11 cellular contexts compared by ENCODE assay signal in genomic region chr1:26320896-26321295, GRCh38. TPM values are rescaled to one million over a fixed set of nuclear protein-coding genes. Genes with fewer than 3 reads are reported as not detected.
A peak's percentile ranks its signal among the peaks of the same experiment; 100 is the strongest.
DNase-seq lines count a peak whose midpoint lies in the region; ATAC-seq, FAIRE-seq and TF ChIP-seq lines count a peak whose summit lies in the region.
"Had no signal": no experiment of that assay in that cellular context is flagged by ENCODE, and none has a peak within 500 bp of the region (broad histone marks: within the 10 kb centered on the region; RNA-seq: fewer than 3 reads in every experiment).

No MANE protein-coding gene starts in this region.

- no peak overlapping the region for H3K27ac ChIP-seq in HepG2 (ENCODE audit: extremely low read length, insufficient read depth, low read length)
- H3K27ac ChIP-seq in right lobe of liver, result no peak overlapping the region

- no peaks in the 10 kb centered on the region for H4K20me1 ChIP-seq in HepG2 (ENCODE audit: insufficient read depth, low read length)

- H3K4me3 ChIP-seq in HepG2 (replicated peaks in 1 of 3; ENCODE audit: insufficient read depth in 1 of 3, low read depth in 2 of 3, low read length in 3 of 3), result no peak overlapping the region
- no peak overlapping the region for H3K4me3 ChIP-seq in right lobe of liver
- H3K4me3 ChIP-seq in Caco-2 (ENCODE audit: low read depth, low read length), result no peak overlapping the region

- H3K4me2 ChIP-seq in HepG2 (ENCODE audit: low read depth, low read length), result no peak overlapping the region

- no CpG with 5 or more reads among the region's 2 CpGs for WGBS in HepG2 (ENCODE audit: low lambda C conversion rate)
- WGBS in right lobe of liver (ENCODE audit: insufficient coverage, low coverage, low lambda C conversion rate, missing lambda C conversion rate), result no CpG with 5 or more reads among the region's 2 CpGs

- H3K9me3 Mint-ChIP-seq in activated CD4-positive, alpha-beta memory T cell treated with anti-CD3 and anti-CD28 coated beads for 36 hours, result no peaks in the 10 kb centered on the region
- no peaks in the 10 kb centered on the region for H3K9me3 Mint-ChIP-seq in immature natural killer cell
- H3K9me3 Mint-ChIP-seq in nephron progenitor cell, result no peaks in the 10 kb centered on the region
- no peaks in the 10 kb centered on the region for H3K9me3 Mint-ChIP-seq in Caco-2 (ENCODE audit: unreplicated experiment)

- no peak for DNase-seq in HepG2 (ENCODE audit: low spot score)
- DNase-seq in right lobe of liver, result no peak
- no peak for DNase-seq in activated CD4-positive, alpha-beta memory T cell treated with anti-CD3 and anti-CD28 coated beads for 36 hours
- no peak for DNase-seq in immature natural killer cell
- DNase-seq in nephron progenitor cell, result no peak
- DNase-seq in Caco-2, result no peak
- no peak for DNase-seq in GM10248 (ENCODE audit: extremely low spot score)

- intact Hi-C loops in HepG2 (cut with micrococcal nuclease; ENCODE audit: unreplicated experiment) (loop anchor here (1.0 to 2.0 kb wide), 4 partner anchors 36 to 70 kb away; no protein-coding TSS in a partner anchor), right lobe of liver (cut with DNase I) (loop anchor here (5.0 kb wide), 1 partner anchor 39 kb away; the partner anchor contains the start of gene SH3BGRL3 (in 2 of the 2)), Caco-2 (cut with micrococcal nuclease; ENCODE audit: unreplicated experiment) (loop anchor here (1.0 kb wide), 2 partner anchors 36 to 46 kb away; no protein-coding TSS in a partner anchor)
- intact Hi-C loops in activated CD4-positive, alpha-beta memory T cell treated with anti-CD3 and anti-CD28 coated beads for 36 hours (cut with micrococcal nuclease), result loop anchor here (1.0 to 5.0 kb wide), 7 partner anchors 33 to 214 kb away; partner anchors contain the start of genes C1orf232, CEP85 and ZNF593

- no TSS peak for BruUV-seq in HepG2 (replicated peaks; lab: Mats Ljungman, UMichigan)
- no TSS peak for BruUV-seq in Caco-2 (replicated peaks; lab: Mats Ljungman, UMichigan)

- H3K4me1 Mint-ChIP-seq in activated CD4-positive, alpha-beta memory T cell treated with anti-CD3 and anti-CD28 coated beads for 36 hours (ENCODE audit: low read depth), result peaks cover 40% of the 10 kb centered on the region
- peaks cover 50 to 66% of the 10 kb centered on the region in 2 donors for H3K4me1 Mint-ChIP-seq in immature natural killer cell
- H3K4me1 Mint-ChIP-seq in nephron progenitor cell, result peaks cover 50% of the 10 kb centered on the region
- no peaks in the 10 kb centered on the region for H3K4me1 Mint-ChIP-seq in Caco-2 (ENCODE audit: low read depth, unreplicated experiment)

- no peak for TF ChIP-seq EP300 in HepG2 (IDR thresholded peaks at IDR 0.05; ENCODE audit: low read depth in 2 of 2, low read length in 2 of 2)
- no peak for TF ChIP-seq EP300 in HepG2 (CRISPR knock-in tag; IDR thresholded peaks at IDR 0.05; ENCODE audit: borderline replicate concordance)

- ATAC-seq in HepG2 (peak; percentile 14; the same call in 2 of the 3 replicates), right lobe of liver (no peak), GM18502 (IDR thresholded peaks at IDR 0.05; ENCODE audit: poor library complexity, unreplicated experiment) (no peak)

- CTCF ChIA-PET in HepG2 (lab: Yijun Ruan, JAX; ENCODE audit: low intra/inter-chr PET ratio, low total read pairs) (interaction anchor here (1.1 to 2.3 kb wide), 4 partner anchors 35 to 131 kb away, joined by 3 to 26 read pairs (median 16); partner anchors contain the start of gene CATSPER4), Caco-2 (lab: Charles Lee) (interaction anchor here (0.6 to 1.3 kb wide), 2 partner anchors 36 to 62 kb away, joined by 3 to 8 read pairs; no protein-coding TSS in a partner anchor), GM10248 (lab: Yijun Ruan, JAX) (interaction anchor here (1.1 to 21.1 kb wide), 20 partner anchors 10 to 286 kb away, joined by 3 to 690 read pairs (median 11); partner anchors contain the start of genes C1orf232, CEP85, SH3BGRL3 and UBXN11)
- CTCF ChIA-PET in activated CD4-positive, alpha-beta memory T cell treated with anti-CD3 and anti-CD28 coated beads for 36 hours (lab: Charles Lee), result interaction anchor here (0.6 to 23.7 kb wide), 19 partner anchors 10 to 182 kb away, joined by 3 to 886 read pairs (median 7); partner anchors contain the start of genes C1orf232, CEP85, SH3BGRL3 and UBXN11

- H3K79me2 ChIP-seq in HepG2 (ENCODE audit: insufficient read depth, low read length), result no peaks in the 10 kb centered on the region

- TF ChIP-seq CTCF in HepG2 (CRISPR knock-in tag; IDR thresholded peaks at IDR 0.05) (no peak), right lobe of liver (IDR thresholded peaks at IDR 0.05) (no peak), nephron progenitor cell (IDR thresholded peaks at IDR 0.05) (no peak), Caco-2 (IDR thresholded peaks at IDR 0.05; ENCODE audit: insufficient read depth in 1 of 2, low read depth in 1 of 2, low read length in 1 of 2, severe bottlenecking in 1 of 2, unreplicated experiment in 1 of 2) (no peak), GM10248 (IDR thresholded peaks at IDR 0.05; ENCODE audit: control extremely low read depth, extremely low read depth, low read depth, missing control alignments) (no peak)

- no peaks in the 10 kb centered on the region for H3K27me3 Mint-ChIP-seq in activated CD4-positive, alpha-beta memory T cell treated with anti-CD3 and anti-CD28 coated beads for 36 hours
- H3K27me3 Mint-ChIP-seq in immature natural killer cell (ENCODE audit: low read depth in 3 of 3) (peaks cover 0 to 6% (median 1%) of the 10 kb centered on the region in 3 donors), nephron progenitor cell (ENCODE audit: low read depth, poor library complexity) (no peaks in the 10 kb centered on the region), Caco-2 (ENCODE audit: insufficient read depth, unreplicated experiment) (no peaks in the 10 kb centered on the region)

- no peak for TF ChIP-seq POLR2A in HepG2 (IDR thresholded peaks at IDR 0.05; ENCODE audit: insufficient read depth in 1 of 2, low read depth in 2 of 2, low read length in 2 of 2)
- no peak for TF ChIP-seq POLR2A in right lobe of liver (IDR thresholded peaks at IDR 0.05)

- H3K9me3 ChIP-seq in HepG2 (ENCODE audit: low read length), result no peaks in the 10 kb centered on the region
- H3K9me3 ChIP-seq in right lobe of liver, result no peaks in the 10 kb centered on the region
- H3K9me3 ChIP-seq in Caco-2, result no peaks in the 10 kb centered on the region

- in situ Hi-C loops in HepG2 (cut with HindIII; ENCODE audit: extremely low pct_ligation_motif_present, low pct_unique_long_range_greater_than_20kb), result loop anchor here (5.0 kb wide), 2 partner anchors 39 to 41 kb away; partner anchors contain the start of gene SH3BGRL3

- POLR2A ChIA-PET in HepG2 (lab: Yijun Ruan, JAX), result interaction anchor here (1.0 kb wide), 1 partner anchor 151 kb away, joined by 5 read pairs; the partner anchor contains the start of gene ZNF593
- POLR2A ChIA-PET in activated CD4-positive, alpha-beta memory T cell treated with anti-CD3 and anti-CD28 coated beads for 36 hours (lab: Charles Lee), result interaction anchor here (1.3 to 6.0 kb wide), 5 partner anchors 13 to 45 kb away, joined by 3 to 40 read pairs (median 15); partner anchors contain the start of gene UBXN11
- POLR2A ChIA-PET in Caco-2 (lab: Charles Lee), result no interaction called here
- POLR2A ChIA-PET in GM10248 (lab: Yijun Ruan, JAX), result interaction anchor here (0.6 to 1.6 kb wide), 4 partner anchors 9 to 495 kb away, joined by 3 to 4 read pairs (median 3); no protein-coding TSS in a partner anchor

- peaks cover 25% of the 10 kb centered on the region for H3K36me3 Mint-ChIP-seq in activated CD4-positive, alpha-beta memory T cell treated with anti-CD3 and anti-CD28 coated beads for 36 hours
- peaks cover 4 to 18% (median 5%) of the 10 kb centered on the region in 3 donors for H3K36me3 Mint-ChIP-seq in immature natural killer cell
- no peaks in the 10 kb centered on the region for H3K36me3 Mint-ChIP-seq in nephron progenitor cell (ENCODE audit: low read depth)
- H3K36me3 Mint-ChIP-seq in Caco-2 (ENCODE audit: insufficient read depth, unreplicated experiment), result peaks cover 79% of the 10 kb centered on the region

- TF ChIP-seq RAD21 in HepG2 (CRISPR knock-in tag; IDR thresholded peaks at IDR 0.05), result no peak

- no peak for FAIRE-seq in HepG2 (lab: Jason Lieb, UNC)

- H3K4me3 Mint-ChIP-seq in activated CD4-positive, alpha-beta memory T cell treated with anti-CD3 and anti-CD28 coated beads for 36 hours, result peak overlapping the region; percentile 77
- H3K4me3 Mint-ChIP-seq in immature natural killer cell (peak overlapping the region; percentile 83 to 94 (median 90)), nephron progenitor cell (no peak overlapping the region), Caco-2 (ENCODE audit: unreplicated experiment) (no peak overlapping the region)

- H3K27me3 ChIP-seq in HepG2 (ENCODE audit: control insufficient read depth in 1 of 2, insufficient read depth in 2 of 2, low read length in 2 of 2) (no peaks in the 10 kb centered on the region), right lobe of liver (no peaks in the 10 kb centered on the region), Caco-2 (replicated peaks; ENCODE audit: control insufficient read depth, insufficient read depth, low read length) (no peaks in the 10 kb centered on the region)

- H3K9ac ChIP-seq in HepG2 (ENCODE audit: insufficient read depth, low read depth, low read length), result no peak overlapping the region

- peak overlapping the region; percentile 91 for H3K27ac Mint-ChIP-seq in activated CD4-positive, alpha-beta memory T cell treated with anti-CD3 and anti-CD28 coated beads for 36 hours
- peak overlapping the region; percentile 58 to 96 (median 93) for H3K27ac Mint-ChIP-seq in immature natural killer cell
- H3K27ac Mint-ChIP-seq in nephron progenitor cell, result no peak overlapping the region
- H3K27ac Mint-ChIP-seq in Caco-2 (ENCODE audit: unreplicated experiment), result no peak overlapping the region

- H2AFZ ChIP-seq in HepG2 (ENCODE audit: low read length), result no peak overlapping the region

- H3K4me1 ChIP-seq in HepG2 (ENCODE audit: insufficient read depth, low read length) (no peaks in the 10 kb centered on the region), right lobe of liver (no peaks in the 10 kb centered on the region), Caco-2 (no peaks in the 10 kb centered on the region)

- H3K36me3 ChIP-seq in HepG2 (replicated peaks in 1 of 2; ENCODE audit: control insufficient read depth in 1 of 2, insufficient read depth in 2 of 2, low read length in 2 of 2) (no peaks in the 10 kb centered on the region), right lobe of liver (no peaks in the 10 kb centered on the region), Caco-2 (ENCODE audit: control insufficient read depth, insufficient read depth, low read length) (no peaks in the 10 kb centered on the region)

RNA-seq across cellular contexts. Expression of gene CD52, which starts 3.1 kb away (rescaled TPM):
- total RNA-seq in HepG2 (2016; rRNA removed; fragmentation: Illumina TruSeq; extraction: Trizol) (not detected in 2 replicates), right lobe of liver (10 to 100 TPM in 2 of 6 experiments, 1 to 10 TPM in 4; 2.8 to 17.6 (median 8.5) TPM), Caco-2 (2022) (not detected in 2 replicates)
- total RNA-seq in HepG2 (2016; cell fraction: cytosol; rRNA removed; fragmentation: Illumina TruSeq; extraction: Trizol; ENCODE audit: low read depth), result not detected in 2 replicates
- not detected in 2 replicates for total RNA-seq in HepG2 (2016; cell fraction: insoluble cytoplasmic fraction; rRNA removed; fragmentation: Illumina TruSeq; extraction: Trizol)
- not detected in 2 replicates for total RNA-seq in HepG2 (2016; cell fraction: membrane; rRNA removed; fragmentation: Illumina TruSeq; extraction: Trizol)
- not detected in 2 replicates for total RNA-seq in HepG2 (2016; cell fraction: nucleus; rRNA removed; fragmentation: Illumina TruSeq; extraction: Trizol)
- polyA plus RNA-seq in HepG2 (2011; rRNA removed) (0.32 and 0.93 TPM in 2 replicates), immature natural killer cell (1,000 to 10,000 TPM; 3,509 to 3,975 (median 3,639) TPM)
- 0.81 TPM in 2 replicates for polyA plus RNA-seq in HepG2 (2011; cell fraction: cytosol; rRNA removed)
- not detected in 2 replicates for polyA plus RNA-seq in HepG2 (2011; cell fraction: nucleus; rRNA removed)
- not detected in 2 replicates for polyA plus RNA-seq in HepG2 (2012)
- polyA plus RNA-seq in HepG2 (2016; cell fraction: cytosol; fragmentation: Illumina TruSeq; extraction: Trizol; ENCODE audit: low read depth), result not detected in 2 replicates
- polyA plus RNA-seq in HepG2 (2016; cell fraction: insoluble cytoplasmic fraction; fragmentation: Illumina TruSeq; extraction: Trizol; ENCODE audit: low read depth), result not detected in 2 replicates
- polyA plus RNA-seq in HepG2 (2016; cell fraction: membrane; fragmentation: Illumina TruSeq; extraction: Trizol; ENCODE audit: low read depth), result not detected in 2 replicates
- polyA plus RNA-seq in HepG2 (2016; cell fraction: nucleus; fragmentation: Illumina TruSeq; extraction: Trizol; ENCODE audit: insufficient read depth, low read depth), result not detected in 2 replicates
- 0.44 and 1.2 TPM in 2 replicates for polyA minus RNA-seq in HepG2 (2011; rRNA and poly(A)+ RNA removed; ENCODE audit: low replicate concordance)
- polyA minus RNA-seq in HepG2 (2011; cell fraction: cytosol; rRNA and poly(A)+ RNA removed), result not detected in 2 replicates
- polyA minus RNA-seq in HepG2 (2011; cell fraction: nucleus; rRNA and poly(A)+ RNA removed), result not detected in 2 replicates
- 100 to 1,000 TPM; 261 to 291 TPM for total RNA-seq in activated CD4-positive, alpha-beta memory T cell treated with anti-CD3 and anti-CD28 coated beads for 36 hours
- total RNA-seq: cerebellum, temporal lobe had no signal
- polyA plus RNA-seq: BJ had no signal

RNA-seq across cellular contexts. Expression of gene UBXN11, which starts 14.5 kb away (rescaled TPM):
- total RNA-seq in HepG2 (2016; rRNA removed; fragmentation: Illumina TruSeq; extraction: Trizol) (3.2 and 9.3 TPM in 2 replicates), right lobe of liver (10 to 100 TPM in 1 of 6 experiments, 1 to 10 TPM in 5; 4.3 to 11.3 (median 7.0) TPM), Caco-2 (2022) (12.5 TPM in 2 replicates)
- 4.9 and 5.3 TPM in 2 replicates for total RNA-seq in HepG2 (2016; cell fraction: cytosol; rRNA removed; fragmentation: Illumina TruSeq; extraction: Trizol; ENCODE audit: low read depth)
- total RNA-seq in HepG2 (2016; cell fraction: insoluble cytoplasmic fraction; rRNA removed; fragmentation: Illumina TruSeq; extraction: Trizol), result 3.0 and 8.5 TPM in 2 replicates
- total RNA-seq in HepG2 (2016; cell fraction: membrane; rRNA removed; fragmentation: Illumina TruSeq; extraction: Trizol), result 4.4 and 5.7 TPM in 2 replicates
- 15.9 and 19.3 TPM in 2 replicates for total RNA-seq in HepG2 (2016; cell fraction: nucleus; rRNA removed; fragmentation: Illumina TruSeq; extraction: Trizol)
- polyA plus RNA-seq in HepG2 (2011; rRNA removed) (10.3 and 10.4 TPM in 2 replicates), immature natural killer cell (1 to 10 TPM; 5.7 to 8.8 (median 8.3) TPM)
- 3.0 and 5.8 TPM in 2 replicates for polyA plus RNA-seq in HepG2 (2011; cell fraction: cytosol; rRNA removed)
- 81.6 and 111 TPM in 2 replicates for polyA plus RNA-seq in HepG2 (2011; cell fraction: nucleus; rRNA removed)
- 4.8 and 5.2 TPM in 2 replicates for polyA plus RNA-seq in HepG2 (2012)
- polyA plus RNA-seq in HepG2 (2016; cell fraction: cytosol; fragmentation: Illumina TruSeq; extraction: Trizol; ENCODE audit: low read depth), result 7.2 and 9.0 TPM in 2 replicates
- polyA plus RNA-seq in HepG2 (2016; cell fraction: insoluble cytoplasmic fraction; fragmentation: Illumina TruSeq; extraction: Trizol; ENCODE audit: low read depth), result 6.4 and 8.0 TPM in 2 replicates
- polyA plus RNA-seq in HepG2 (2016; cell fraction: membrane; fragmentation: Illumina TruSeq; extraction: Trizol; ENCODE audit: low read depth), result 8.8 and 9.0 TPM in 2 replicates
- polyA plus RNA-seq in HepG2 (2016; cell fraction: nucleus; fragmentation: Illumina TruSeq; extraction: Trizol; ENCODE audit: insufficient read depth, low read depth), result 64.2 and 68.2 TPM in 2 replicates
- polyA minus RNA-seq in HepG2 (2011; rRNA and poly(A)+ RNA removed; ENCODE audit: low replicate concordance), result 4.3 and 43.2 TPM in 2 replicates
- polyA minus RNA-seq in HepG2 (2011; cell fraction: cytosol; rRNA and poly(A)+ RNA removed), result 1.2 and 2.0 TPM in 2 replicates
- polyA minus RNA-seq in HepG2 (2011; cell fraction: nucleus; rRNA and poly(A)+ RNA removed), result 8.6 and 11.5 TPM in 2 replicates
- 10 to 100 TPM; 24.5 to 26.1 TPM for total RNA-seq in activated CD4-positive, alpha-beta memory T cell treated with anti-CD3 and anti-CD28 coated beads for 36 hours

RNA-seq across cellular contexts. Expression of gene CRYBG2, which starts 33.0 kb away (rescaled TPM):
- total RNA-seq in HepG2 (2016; rRNA removed; fragmentation: Illumina TruSeq; extraction: Trizol), result 0.39 and 1.3 TPM in 2 replicates
- total RNA-seq in HepG2 (2016; cell fraction: cytosol; rRNA removed; fragmentation: Illumina TruSeq; extraction: Trizol; ENCODE audit: low read depth), result 0.18 TPM in 1 of 2 replicates, not detected in the other
- total RNA-seq in HepG2 (2016; cell fraction: insoluble cytoplasmic fraction; rRNA removed; fragmentation: Illumina TruSeq; extraction: Trizol), result 0.86 and 1.1 TPM in 2 replicates
- total RNA-seq in HepG2 (2016; cell fraction: membrane; rRNA removed; fragmentation: Illumina TruSeq; extraction: Trizol), result 0.48 and 0.87 TPM in 2 replicates
- 2.3 TPM in 2 replicates for total RNA-seq in HepG2 (2016; cell fraction: nucleus; rRNA removed; fragmentation: Illumina TruSeq; extraction: Trizol)
- 2.9 and 4.7 TPM in 2 replicates for polyA plus RNA-seq in HepG2 (2011; rRNA removed)
- 2.0 and 2.5 TPM in 2 replicates for polyA plus RNA-seq in HepG2 (2011; cell fraction: cytosol; rRNA removed)
- 16.5 and 19.4 TPM in 2 replicates for polyA plus RNA-seq in HepG2 (2011; cell fraction: nucleus; rRNA removed)
- 2.7 and 3.8 TPM in 2 replicates for polyA plus RNA-seq in HepG2 (2012)
- 0.12 and 0.98 TPM in 2 replicates for polyA plus RNA-seq in HepG2 (2016; cell fraction: cytosol; fragmentation: Illumina TruSeq; extraction: Trizol; ENCODE audit: low read depth)
- 1.7 and 1.8 TPM in 2 replicates for polyA plus RNA-seq in HepG2 (2016; cell fraction: insoluble cytoplasmic fraction; fragmentation: Illumina TruSeq; extraction: Trizol; ENCODE audit: low read depth)
- 0.48 and 0.79 TPM in 2 replicates for polyA plus RNA-seq in HepG2 (2016; cell fraction: membrane; fragmentation: Illumina TruSeq; extraction: Trizol; ENCODE audit: low read depth)
- polyA plus RNA-seq in HepG2 (2016; cell fraction: nucleus; fragmentation: Illumina TruSeq; extraction: Trizol; ENCODE audit: insufficient read depth, low read depth), result 3.4 and 8.9 TPM in 2 replicates
- 3.5 and 7.2 TPM in 2 replicates for polyA minus RNA-seq in HepG2 (2011; rRNA and poly(A)+ RNA removed; ENCODE audit: low replicate concordance)
- polyA minus RNA-seq in HepG2 (2011; cell fraction: cytosol; rRNA and poly(A)+ RNA removed), result 3.4 and 5.1 TPM in 2 replicates
- 7.6 and 9.4 TPM in 2 replicates for polyA minus RNA-seq in HepG2 (2011; cell fraction: nucleus; rRNA and poly(A)+ RNA removed)
- 1 to 10 TPM in 2 of 6 experiments, under 1 TPM in 1, not detected in 3; 0.81 to 1.9 (median 1.7) TPM for total RNA-seq in right lobe of liver
- total RNA-seq in activated CD4-positive, alpha-beta memory T cell treated with anti-CD3 and anti-CD28 coated beads for 36 hours, result 1 to 10 TPM; 1.3 to 1.6 TPM
- polyA plus RNA-seq in immature natural killer cell, result 1 to 10 TPM in 2 of 3 donors, not detected in 1; 1.2 to 1.3 TPM
- total RNA-seq in Caco-2 (2022), result 63.3 and 66.1 TPM in 2 replicates

RNA-seq across cellular contexts. Expression of gene SH3BGRL3, which starts 41.0 kb away (rescaled TPM):
- total RNA-seq in HepG2 (2016; rRNA removed; fragmentation: Illumina TruSeq; extraction: Trizol) (12.2 and 13.4 TPM in 2 replicates), right lobe of liver (10 to 100 TPM; 26.3 to 61.8 (median 34.9) TPM), Caco-2 (2022) (73.4 and 74.3 TPM in 2 replicates)
- total RNA-seq in HepG2 (2016; cell fraction: cytosol; rRNA removed; fragmentation: Illumina TruSeq; extraction: Trizol; ENCODE audit: low read depth), result 14.0 and 29.7 TPM in 2 replicates
- 11.6 and 11.8 TPM in 2 replicates for total RNA-seq in HepG2 (2016; cell fraction: insoluble cytoplasmic fraction; rRNA removed; fragmentation: Illumina TruSeq; extraction: Trizol)
- total RNA-seq in HepG2 (2016; cell fraction: membrane; rRNA removed; fragmentation: Illumina TruSeq; extraction: Trizol), result 15.8 and 28.5 TPM in 2 replicates
- 5.2 and 6.0 TPM in 2 replicates for total RNA-seq in HepG2 (2016; cell fraction: nucleus; rRNA removed; fragmentation: Illumina TruSeq; extraction: Trizol)
- polyA plus RNA-seq in HepG2 (2011; rRNA removed) (11.4 and 11.5 TPM in 2 replicates), immature natural killer cell (1,000 to 10,000 TPM; 1,203 to 2,040 (median 1,333) TPM)
- polyA plus RNA-seq in HepG2 (2011; cell fraction: cytosol; rRNA removed), result 10.4 and 12.2 TPM in 2 replicates
- 7.5 and 8.3 TPM in 2 replicates for polyA plus RNA-seq in HepG2 (2011; cell fraction: nucleus; rRNA removed)
- 12.3 and 13.0 TPM in 2 replicates for polyA plus RNA-seq in HepG2 (2012)
- 64.3 and 100 TPM in 2 replicates for polyA plus RNA-seq in HepG2 (2016; cell fraction: cytosol; fragmentation: Illumina TruSeq; extraction: Trizol; ENCODE audit: low read depth)
- polyA plus RNA-seq in HepG2 (2016; cell fraction: insoluble cytoplasmic fraction; fragmentation: Illumina TruSeq; extraction: Trizol; ENCODE audit: low read depth), result 24.8 and 47.8 TPM in 2 replicates
- polyA plus RNA-seq in HepG2 (2016; cell fraction: membrane; fragmentation: Illumina TruSeq; extraction: Trizol; ENCODE audit: low read depth), result 72.1 and 88.4 TPM in 2 replicates
- polyA plus RNA-seq in HepG2 (2016; cell fraction: nucleus; fragmentation: Illumina TruSeq; extraction: Trizol; ENCODE audit: insufficient read depth, low read depth), result 16.4 and 20.4 TPM in 2 replicates
- polyA minus RNA-seq in HepG2 (2011; rRNA and poly(A)+ RNA removed; ENCODE audit: low replicate concordance), result 26.8 and 67.6 TPM in 2 replicates
- 8.1 and 10.8 TPM in 2 replicates for polyA minus RNA-seq in HepG2 (2011; cell fraction: cytosol; rRNA and poly(A)+ RNA removed)
- polyA minus RNA-seq in HepG2 (2011; cell fraction: nucleus; rRNA and poly(A)+ RNA removed), result 8.5 and 9.8 TPM in 2 replicates
- 100 to 1,000 TPM; 305 to 320 TPM for total RNA-seq in activated CD4-positive, alpha-beta memory T cell treated with anti-CD3 and anti-CD28 coated beads for 36 hours

RNA-seq across cellular contexts. Expression of gene ZNF683, which starts 51.7 kb away (rescaled TPM):
- not detected in 2 replicates for total RNA-seq in HepG2 (2016; rRNA removed; fragmentation: Illumina TruSeq; extraction: Trizol)
- not detected in 2 replicates for total RNA-seq in HepG2 (2016; cell fraction: cytosol; rRNA removed; fragmentation: Illumina TruSeq; extraction: Trizol; ENCODE audit: low read depth)
- total RNA-seq in HepG2 (2016; cell fraction: insoluble cytoplasmic fraction; rRNA removed; fragmentation: Illumina TruSeq; extraction: Trizol), result not detected in 2 replicates
- total RNA-seq in HepG2 (2016; cell fraction: membrane; rRNA removed; fragmentation: Illumina TruSeq; extraction: Trizol), result not detected in 2 replicates
- total RNA-seq in HepG2 (2016; cell fraction: nucleus; rRNA removed; fragmentation: Illumina TruSeq; extraction: Trizol), result not detected in 2 replicates
- not detected in 2 replicates for polyA plus RNA-seq in HepG2 (2011; rRNA removed)
- polyA plus RNA-seq in HepG2 (2011; cell fraction: cytosol; rRNA removed), result not detected in 2 replicates
- polyA plus RNA-seq in HepG2 (2011; cell fraction: nucleus; rRNA removed), result not detected in 2 replicates
- not detected in 2 replicates for polyA plus RNA-seq in HepG2 (2012)
- not detected in 2 replicates for polyA plus RNA-seq in HepG2 (2016; cell fraction: cytosol; fragmentation: Illumina TruSeq; extraction: Trizol; ENCODE audit: low read depth)
- polyA plus RNA-seq in HepG2 (2016; cell fraction: insoluble cytoplasmic fraction; fragmentation: Illumina TruSeq; extraction: Trizol; ENCODE audit: low read depth), result not detected in 2 replicates
- polyA plus RNA-seq in HepG2 (2016; cell fraction: membrane; fragmentation: Illumina TruSeq; extraction: Trizol; ENCODE audit: low read depth), result not detected in 2 replicates
- not detected in 2 replicates for polyA plus RNA-seq in HepG2 (2016; cell fraction: nucleus; fragmentation: Illumina TruSeq; extraction: Trizol; ENCODE audit: insufficient read depth, low read depth)
- polyA minus RNA-seq in HepG2 (2011; rRNA and poly(A)+ RNA removed; ENCODE audit: low replicate concordance), result not detected in 2 replicates
- polyA minus RNA-seq in HepG2 (2011; cell fraction: cytosol; rRNA and poly(A)+ RNA removed), result not detected in 2 replicates
- polyA minus RNA-seq in HepG2 (2011; cell fraction: nucleus; rRNA and poly(A)+ RNA removed), result not detected in 2 replicates
- total RNA-seq in right lobe of liver, result under 1 TPM in 1 of 6 experiments, not detected in 5; 0.19 TPM
- total RNA-seq in activated CD4-positive, alpha-beta memory T cell treated with anti-CD3 and anti-CD28 coated beads for 36 hours, result not detected
- polyA plus RNA-seq in immature natural killer cell, result 10 to 100 TPM in 2 of 3 donors, 1 to 10 TPM in 1; 4.1 to 61.3 (median 24.2) TPM
- not detected in 2 replicates for total RNA-seq in Caco-2 (2022)
- total RNA-seq: cerebellum, temporal lobe had no signal
- polyA plus RNA-seq: BJ had no signal

Comparison
In these comparisons a context has a peak if more than half of its experiments do, and no peak if none do; other contexts are left out.
1. H3K27ac Mint-ChIP-seq: peak in activated CD4-positive, alpha-beta memory T cell treated with anti-CD3 and anti-CD28 coated beads for 36 hours (single experiment) and immature natural killer cell (6 of 6); none in nephron progenitor cell (single experiment) and Caco-2 (single experiment).
2. H3K4me3 Mint-ChIP-seq: peak in activated CD4-positive, alpha-beta memory T cell treated with anti-CD3 and anti-CD28 coated beads for 36 hours (single experiment) and immature natural killer cell (5 of 5); none in nephron progenitor cell (single experiment) and Caco-2 (single experiment).
3. RNA of gene CD52, which starts 3.1 kb away (total RNA-seq): 261 to 291 TPM in activated CD4-positive, alpha-beta memory T cell treated with anti-CD3 and anti-CD28 coated beads for 36 hours; 2.8 to 17.6 TPM in right lobe of liver, not detected in HepG2 and not detected in Caco-2; every median in the first group is over 10 times any median in the second.
4. RNA of gene CRYBG2, which starts 33.0 kb away (total RNA-seq): 63.3 to 66.1 TPM in Caco-2; 1.3 to 1.6 TPM in activated CD4-positive, alpha-beta memory T cell treated with anti-CD3 and anti-CD28 coated beads for 36 hours, 0.18 to 2.3 TPM in HepG2 and 0.81 to 1.9 TPM in right lobe of liver; every median in the first group is over 10 times any median in the second.